8 cellular contexts compared by ENCODE assay signal in genomic region chr14:24135834-24136683, GRCh38. TPM values are rescaled to one million over a fixed set of nuclear protein-coding genes. Genes with fewer than 3 reads are reported as not detected.
DNase-seq lines count a peak whose midpoint lies in the region; TF ChIP-seq lines count a peak whose summit lies in the region.

Gene PSME1, plus strand, starts transcription at chr14:24136194. Its CDS starts 69 bp downstream, at chr14:24136263.

- H3K27ac ChIP-seq in neural progenitor cell, result no peak within 1 kb of the TSS

- peaks cover 13% of the 10 kb centered on the region for H3K4me1 ChIP-seq in neural progenitor cell

- H3K27me3 Mint-ChIP-seq in neural progenitor cell (ENCODE audit: insufficient read depth, low read depth), result peaks cover 7% of the 10 kb centered on the region

- TF ChIP-seq CTCF in fibroblast of villous mesenchyme (IDR thresholded peaks at IDR 0.05; ENCODE audit: insufficient read depth, low read depth, low read length), result no peak
- no peak for TF ChIP-seq CTCF in neural progenitor cell (IDR thresholded peaks at IDR 0.05)

- peaks cover 27% of the 10 kb centered on the region for H3K36me3 Mint-ChIP-seq in neural progenitor cell

- peak within 1 kb of the TSS; percentile 87 for H3K4me3 Mint-ChIP-seq in neural progenitor cell

- H3K4me2 ChIP-seq in neural progenitor cell, result peak within 1 kb of the TSS; percentile 91

- H3K4me3 ChIP-seq in H7 (ENCODE audit: insufficient read depth, low read depth, low read length) (peak within 1 kb of the TSS; percentile 78), MG63 (peak within 1 kb of the TSS; percentile 74), fibroblast of villous mesenchyme (ENCODE audit: low read depth, low read length) (peak within 1 kb of the TSS; percentile 68), neural progenitor cell (peak within 1 kb of the TSS; percentile 89)

- H3K9me3 Mint-ChIP-seq in neural progenitor cell, result no peaks in the 10 kb centered on the region

- H3K27me3 ChIP-seq in H7 (ENCODE audit: control insufficient read depth, insufficient read depth, low read length) (peaks cover 2% of the 10 kb centered on the region; the same call in 1 of the 2 replicates), MG63 (no peaks in the 10 kb centered on the region), neural progenitor cell (peaks cover 9% of the 10 kb centered on the region)

- H4K20me1 ChIP-seq in neural progenitor cell (ENCODE audit: low read depth), result peaks cover 23% of the 10 kb centered on the region

- H3K79me2 ChIP-seq in neural progenitor cell (ENCODE audit: low read depth), result peaks cover 20% of the 10 kb centered on the region

- H3K36me3 ChIP-seq in H7 (replicated peaks; ENCODE audit: control insufficient read depth, insufficient read depth, low read length), result peaks cover 17% of the 10 kb centered on the region
- peaks cover 15% of the 10 kb centered on the region for H3K36me3 ChIP-seq in MG63
- H3K36me3 ChIP-seq in neural progenitor cell, result no peaks in the 10 kb centered on the region

- H3F3A ChIP-seq in neural progenitor cell (ENCODE audit: low read depth), result peaks cover 55% of the 10 kb centered on the region

- H3K9ac ChIP-seq in neural progenitor cell, result no peak within 1 kb of the TSS

- H3K4me1 Mint-ChIP-seq in neural progenitor cell, result peaks cover 27% of the 10 kb centered on the region

- H2AFZ ChIP-seq in neural progenitor cell (replicated peaks), result peak within 1 kb of the TSS; percentile 71

- DNase-seq in ELF-1 (ENCODE audit: low read depth, low spot score), result peak; percentile 84
- peak; percentile 99 for DNase-seq in H7
- peak; percentile 78 for DNase-seq in MG63
- DNase-seq in SHP77 (lab: John Stamatoyannopoulos, UW), result peak; percentile 81 to 95
- peak; percentile 89 for DNase-seq in activated gamma-delta T cell (lab: John Stamatoyannopoulos, UW)
- peak; percentile 90 for DNase-seq in fibroblast of villous mesenchyme (ENCODE audit: low read depth)
- DNase-seq in neural progenitor cell (ENCODE audit: low spot score), result peak; percentile 96
- DNase-seq in stromal cell of bone marrow (ENCODE audit: low read depth), result peak; percentile 78

- H3K9me3 ChIP-seq in MG63 (no peaks in the 10 kb centered on the region), neural progenitor cell (ENCODE audit: low read depth) (no peaks in the 10 kb centered on the region)

- H3K27ac Mint-ChIP-seq in neural progenitor cell, result no peak within 1 kb of the TSS

RNA-seq across cellular contexts. Expression of gene PSME1, which starts in this region (rescaled TPM):
- total RNA-seq in H7 (2014; rRNA removed; shearing (Covaris generic)), result 46.9 and 49.3 TPM in 2 replicates
- total RNA-seq in MG63 (2014; rRNA removed; shearing (Covaris generic); ENCODE audit: low replicate concordance), result 37.5 and 39.3 TPM in 2 replicates
- total RNA-seq in fibroblast of villous mesenchyme (95.7 and 147 TPM in 2 replicates), neural progenitor cell (ENCODE audit: low replicate concordance) (32.7 and 37.5 TPM in 2 replicates)
